ENCODE assay signal across 7 cellular contexts in genomic region chr1:201347498-201348210, GRCh38. TPM values are rescaled to one million over a fixed set of nuclear protein-coding genes. Genes with fewer than 3 reads are reported as not detected.
"Had no signal": no experiment of that assay in that cellular context is flagged by ENCODE, and none has a peak within 500 bp of the region (broad histone marks: within the 10 kb centered on the region; RNA-seq: fewer than 3 reads in every experiment).

No MANE protein-coding gene starts in this region.

- H3K9ac ChIP-seq: parathyroid adenoma had no signal

- H3K36me3 ChIP-seq: thyroid gland had no signal

- H3K4me1 ChIP-seq: parathyroid adenoma, thyroid gland had no signal

- H3K27me3 ChIP-seq: thyroid gland had no signal

- H3K27ac ChIP-seq: parathyroid adenoma, thyroid gland had no signal

- ATAC-seq: effector memory CD8-positive, alpha-beta T cell had no signal

- H3K4me3 ChIP-seq: skin epidermis, thyroid gland had no signal

- H3K9me3 ChIP-seq: thyroid gland had no signal

- DNase-seq: activated effector memory CD4-positive, alpha-beta T cell treated with Interleukin-2 at 50 U/mL for 16 hours; activated T-cell treated with anti-CD3 and anti-CD28 coated beads, Interleukin-2, amount 50 U/mL, for 1 hour; effector memory CD8-positive, alpha-beta T cell had no signal

RNA-seq across cellular contexts. Expression of gene TNNT2, which starts 29.8 kb away (rescaled TPM):
- total RNA-seq: T-helper 1 cell treated with Interleukin-12 subunit alpha and Interleukin-12 subunit beta and Interleukin-4 antibody, amounts not matched to agents 30 ng/mL and 1 ng/mL, for 36 hours had no signal

RNA-seq across cellular contexts. Expression of gene LAD1, which starts 51.5 kb away (rescaled TPM):
- total RNA-seq: T-helper 1 cell treated with Interleukin-12 subunit alpha and Interleukin-12 subunit beta and Interleukin-4 antibody, amounts not matched to agents 30 ng/mL and 1 ng/mL, for 36 hours had no signal
